In the genomic region with DNA sequence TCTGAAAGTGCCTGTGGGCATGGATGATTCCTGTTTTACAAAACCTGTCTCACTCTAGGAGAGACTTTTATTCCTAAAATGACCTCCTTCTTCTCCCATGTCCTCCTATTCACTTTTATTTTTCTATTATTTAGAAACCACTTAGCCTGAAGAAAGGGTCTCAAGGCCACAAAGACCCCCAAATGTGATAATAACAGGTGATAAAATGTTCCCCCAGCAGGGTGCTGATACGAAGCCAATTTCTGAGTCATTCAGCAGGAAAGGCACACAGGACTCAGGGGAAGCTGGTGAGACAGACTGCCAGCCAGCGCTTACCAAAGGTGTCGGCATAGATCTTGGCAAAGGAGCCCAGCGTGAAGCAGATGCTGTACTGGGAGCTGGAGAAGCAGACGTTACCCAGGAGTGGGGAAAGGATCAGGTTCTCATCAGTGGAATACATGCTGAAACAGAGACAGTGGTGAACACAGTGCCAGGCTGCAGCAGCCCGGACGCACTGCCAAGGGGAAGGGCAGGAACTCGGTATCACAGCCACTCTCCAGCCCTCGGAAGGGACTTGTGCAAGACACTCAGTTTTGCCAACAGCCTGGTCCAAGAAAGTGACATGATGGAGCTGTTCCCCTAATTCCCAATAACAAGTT, we compare ENCODE assay signal across 1 cellular context.
TF ChIP-seq lines count a peak whose summit lies in the region.

No MANE protein-coding gene starts in this region.

TF ChIP-seq in HEK293, 187 proteins besides CTCF, POLR2A, EP300 and RAD21 (continued from another document):
- TF ChIP-seq ZNF660 (tag by site-specific recombination; IDR thresholded peaks at IDR 0.05) (0 out of 2 replicates have a peak, but pooled peaks have one; percentile 31), ZIC2 (tag by site-specific recombination; IDR thresholded peaks at IDR 0.05) (peak; percentile 92), ZNF555 (tag by site-specific recombination; conservative IDR thresholded peaks at IDR 0.05) (no peak), SP7 (tag by site-specific recombination; IDR thresholded peaks at IDR 0.05) (peak; percentile 68; the same call in 1 of the 2 replicates)
- TF ChIP-seq, protein P1, sequence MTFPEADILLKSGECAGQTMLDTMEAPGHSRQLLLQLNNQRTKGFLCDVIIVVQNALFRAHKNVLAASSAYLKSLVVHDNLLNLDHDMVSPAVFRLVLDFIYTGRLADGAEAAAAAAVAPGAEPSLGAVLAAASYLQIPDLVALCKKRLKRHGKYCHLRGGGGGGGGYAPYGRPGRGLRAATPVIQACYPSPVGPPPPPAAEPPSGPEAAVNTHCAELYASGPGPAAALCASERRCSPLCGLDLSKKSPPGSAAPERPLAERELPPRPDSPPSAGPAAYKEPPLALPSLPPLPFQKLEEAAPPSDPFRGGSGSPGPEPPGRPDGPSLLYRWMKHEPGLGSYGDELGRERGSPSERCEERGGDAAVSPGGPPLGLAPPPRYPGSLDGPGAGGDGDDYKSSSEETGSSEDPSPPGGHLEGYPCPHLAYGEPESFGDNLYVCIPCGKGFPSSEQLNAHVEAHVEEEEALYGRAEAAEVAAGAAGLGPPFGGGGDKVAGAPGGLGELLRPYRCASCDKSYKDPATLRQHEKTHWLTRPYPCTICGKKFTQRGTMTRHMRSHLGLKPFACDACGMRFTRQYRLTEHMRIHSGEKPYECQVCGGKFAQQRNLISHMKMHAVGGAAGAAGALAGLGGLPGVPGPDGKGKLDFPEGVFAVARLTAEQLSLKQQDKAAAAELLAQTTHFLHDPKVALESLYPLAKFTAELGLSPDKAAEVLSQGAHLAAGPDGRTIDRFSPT (tag by site-specific recombination; IDR thresholded peaks at IDR 0.05), result 0 out of 2 replicates have a peak, but pooled peaks have one; percentile 37
TF ChIP-seq in HEK293: peak in this region for 8.
